8 cellular contexts compared by ENCODE assay signal in the genomic region with DNA sequence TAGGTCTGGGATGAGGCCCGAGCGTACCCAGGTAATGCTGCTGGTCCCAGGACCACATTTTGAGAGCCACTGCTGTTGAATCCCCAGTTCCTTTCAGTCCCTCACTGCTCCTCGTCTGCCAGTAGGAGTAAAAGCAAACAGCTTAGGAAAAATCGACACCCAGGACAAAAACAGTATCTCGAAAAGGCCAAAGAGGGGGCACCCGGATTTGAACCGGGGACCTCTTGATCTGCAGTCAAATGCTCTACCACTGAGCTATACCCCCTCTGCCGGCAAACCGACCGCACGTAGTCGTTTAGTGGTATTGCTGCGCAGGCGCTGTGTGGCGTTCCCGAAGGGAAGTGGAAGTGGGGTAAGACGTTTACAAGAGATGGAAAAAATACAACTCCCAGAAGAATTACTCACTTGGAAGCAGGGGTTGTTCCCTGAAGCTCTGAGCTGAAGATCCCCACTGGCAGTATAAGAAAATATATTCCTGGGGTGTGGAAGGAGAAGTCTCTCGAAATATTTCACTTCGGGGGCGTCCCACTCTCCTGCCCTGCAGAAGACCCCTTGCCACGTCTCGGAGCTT.
A peak's percentile ranks its signal among the peaks of the same experiment; 100 is the strongest.
DNase-seq lines count a peak whose midpoint lies in the region; ATAC-seq and TF ChIP-seq lines count a peak whose summit lies in the region.

No MANE protein-coding gene starts in this region.

- H3K27ac Mint-ChIP-seq in central memory CD8-positive, alpha-beta T cell (ENCODE audit: low read depth): peak overlapping the region; percentile 100

- H3K27me3 Mint-ChIP-seq in central memory CD8-positive, alpha-beta T cell: peaks cover 12% of the 10 kb centered on the region

- no peaks in the 10 kb centered on the region for H3K9me3 Mint-ChIP-seq in central memory CD8-positive, alpha-beta T cell

- H3K4me3 ChIP-seq in GM12865 (ENCODE audit: low read depth, low read length): peak overlapping the region; percentile 91

- peak; percentile 88 for DNase-seq in GM12865 (ENCODE audit: low read depth)
- DNase-seq in NCI-H446 treated with DMSO at 0.1 percent for 48 hours (lab: John Stamatoyannopoulos, UW): peak; percentile 78
- peak; percentile 95 for DNase-seq in activated CD4-positive, CD25-positive, alpha-beta regulatory T cell treated with anti-CD3 and anti-CD28 coated beads, Interleukin-2, amount 50 U/mL, for 72 hours
- DNase-seq in central memory CD8-positive, alpha-beta T cell (ENCODE audit: low spot score in 2 of 2): peak; percentile 90 to 95
- DNase-seq in iris pigment epithelial cell (ENCODE audit: low read depth): peak; percentile 79
- DNase-seq in smooth muscle cell of the brain vasculature (ENCODE audit: low read depth, low spot score): peak; percentile 77

- peak; percentile 46 for ATAC-seq in HG03139 (IDR thresholded peaks at IDR 0.05; ENCODE audit: unreplicated experiment)
- peak; percentile 72 for ATAC-seq in central memory CD8-positive, alpha-beta T cell (replicated peaks; ENCODE audit: extremely low read depth, poor library complexity, severe bottlenecking)
- ATAC-seq in HG02763 (IDR thresholded peaks at IDR 0.05; ENCODE audit: unreplicated experiment): no peak

- H3K36me3 Mint-ChIP-seq in central memory CD8-positive, alpha-beta T cell (ENCODE audit: insufficient read depth): peaks cover 37% of the 10 kb centered on the region

- peak overlapping the region; percentile 100 for H3K4me3 Mint-ChIP-seq in central memory CD8-positive, alpha-beta T cell

- TF ChIP-seq CTCF in GM12865 (IDR thresholded peaks at IDR 0.05; ENCODE audit: insufficient read depth, low read depth, low read length, missing control alignments): no peak

- peaks cover 50% of the 10 kb centered on the region for H3K4me1 Mint-ChIP-seq in central memory CD8-positive, alpha-beta T cell
